Comparison of ENCODE assay signal across 8 cellular contexts in genomic region chr19:39792999-39793546, GRCh38. TPM values are rescaled to one million over a fixed set of nuclear protein-coding genes. Genes with fewer than 3 reads are reported as not detected.
DNase-seq lines count a peak whose midpoint lies in the region; ATAC-seq and TF ChIP-seq lines count a peak whose summit lies in the region.

No MANE protein-coding gene starts in this region.

- H3K27me3 Mint-ChIP-seq in Caco-2 (ENCODE audit: insufficient read depth, unreplicated experiment): peaks cover 23% of the 10 kb centered on the region
- H3K27me3 Mint-ChIP-seq in T-helper 2 cell treated with Interferon-gamma antibody and Interleukin-4, amounts not matched to agents 5 μg/mL and 100 μg/mL, for 36 hours (ENCODE audit: low read depth): peaks cover 15% of the 10 kb centered on the region

- H3K4me1 ChIP-seq in Caco-2 (no peaks in the 10 kb centered on the region), HAP-1 (no peaks in the 10 kb centered on the region), right cardiac atrium (ENCODE audit: control insufficient read depth, insufficient read depth, low read length) (no peaks in the 10 kb centered on the region)

- no peaks in the 10 kb centered on the region for H3K4me1 Mint-ChIP-seq in Caco-2 (ENCODE audit: low read depth, unreplicated experiment)
- peaks cover 10% of the 10 kb centered on the region for H3K4me1 Mint-ChIP-seq in T-helper 2 cell treated with Interferon-gamma antibody and Interleukin-4, amounts not matched to agents 5 μg/mL and 100 μg/mL, for 36 hours (ENCODE audit: low read depth)

- H3K9me3 Mint-ChIP-seq in Caco-2 (ENCODE audit: unreplicated experiment): peaks cover 7% of the 10 kb centered on the region
- H3K9me3 Mint-ChIP-seq in T-helper 2 cell treated with Interferon-gamma antibody and Interleukin-4, amounts not matched to agents 5 μg/mL and 100 μg/mL, for 36 hours: peaks cover 8% of the 10 kb centered on the region

- intact Hi-C loops in Caco-2 (cut with micrococcal nuclease; ENCODE audit: unreplicated experiment): loop anchor here (1.0 kb wide), 2 partner anchors 51 to 178 kb away; partner anchors contain the start of gene PSMC4
- intact Hi-C loops in right cardiac atrium (cut with DNase I): loop anchor here in 2 of 4 donors (5.0 kb wide), 1 partner anchor 49 kb away; no protein-coding TSS in a partner anchor

- CTCF ChIA-PET in Caco-2 (lab: Charles Lee): interaction anchor here (0.6 to 1.8 kb wide), 10 partner anchors 11 to 477 kb away, joined by 3 to 24 read pairs (median 4); partner anchors contain the start of genes FBL and PSMC4

- H3K9me3 ChIP-seq in Caco-2 (peaks cover 7% of the 10 kb centered on the region), HAP-1 (peaks cover 2% of the 10 kb centered on the region; the same call in 1 of the 2 replicates), right cardiac atrium (ENCODE audit: control insufficient read depth, low read length) (no peaks in the 10 kb centered on the region)

- DNase-seq in Caco-2 (peak; percentile 57 to 77), HAP-1 (ENCODE audit: low spot score in 2 of 2) (peak; percentile 55 to 83), NCI-H146 treated with DMSO at 0.1 percent for 48 hours (lab: John Stamatoyannopoulos, UW; ENCODE audit: unreplicated experiment) (peak; percentile 83), anterior cingulate cortex (lab: John Stamatoyannopoulos, UW) (peak in 50 of 58 donors; percentile 6 to 76 (median 42)), right cardiac atrium (peak; percentile 76 to 90 (median 87)), pulmonary artery endothelial cell (ENCODE audit: low read depth, low spot score) (peak; percentile 22), ureter (ENCODE audit: low spot score) (peak; percentile 62)
- peak; percentile 70 for DNase-seq in T-helper 2 cell treated with Interferon-gamma antibody and Interleukin-4, amounts not matched to agents 5 μg/mL and 100 μg/mL, for 36 hours (ENCODE audit: low spot score)

- no peak overlapping the region for H3K27ac Mint-ChIP-seq in Caco-2 (ENCODE audit: unreplicated experiment)
- no peak overlapping the region for H3K27ac Mint-ChIP-seq in T-helper 2 cell treated with Interferon-gamma antibody and Interleukin-4, amounts not matched to agents 5 μg/mL and 100 μg/mL, for 36 hours

- no peaks in the 10 kb centered on the region for H3K36me3 Mint-ChIP-seq in Caco-2 (ENCODE audit: insufficient read depth, unreplicated experiment)
- H3K36me3 Mint-ChIP-seq in T-helper 2 cell treated with Interferon-gamma antibody and Interleukin-4, amounts not matched to agents 5 μg/mL and 100 μg/mL, for 36 hours (ENCODE audit: low read depth): no peaks in the 10 kb centered on the region

- peak overlapping the region; percentile 23 for H3K4me3 ChIP-seq in Caco-2 (ENCODE audit: low read depth, low read length)
- peak overlapping the region; percentile 29 for H3K4me3 ChIP-seq in HAP-1
- peak overlapping the region; percentile 40 for H3K4me3 ChIP-seq in right cardiac atrium (ENCODE audit: low read length)

- H3K36me3 ChIP-seq in Caco-2 (ENCODE audit: control insufficient read depth, insufficient read depth, low read length) (no peaks in the 10 kb centered on the region), HAP-1 (replicated peaks) (no peaks in the 10 kb centered on the region)

- TF ChIP-seq CTCF in Caco-2 (IDR thresholded peaks at IDR 0.05; ENCODE audit: insufficient read depth in 1 of 2, low read depth in 1 of 2, low read length in 1 of 2, severe bottlenecking in 1 of 2, unreplicated experiment in 1 of 2): peak; percentile 85 to 90

- under 1% methylated on average over 17 of the region's 17 CpGs for WGBS in right cardiac atrium

- BruUV-seq in Caco-2 (replicated peaks; lab: Mats Ljungman, UMichigan): no TSS peak

- in situ Hi-C loops in HAP-1 (cut with MboI; ENCODE audit: low sequenced_read_pairs): no loop called here

- peak overlapping the region; percentile 35 for H3K4me3 Mint-ChIP-seq in Caco-2 (ENCODE audit: unreplicated experiment)
- peak overlapping the region; percentile 84 for H3K4me3 Mint-ChIP-seq in T-helper 2 cell treated with Interferon-gamma antibody and Interleukin-4, amounts not matched to agents 5 μg/mL and 100 μg/mL, for 36 hours

- POLR2A ChIA-PET in Caco-2 (lab: Charles Lee): no interaction called here

- no peak overlapping the region for H3K27ac ChIP-seq in right cardiac atrium (ENCODE audit: low read length)

- no peaks in the 10 kb centered on the region for H3K27me3 ChIP-seq in Caco-2 (replicated peaks; ENCODE audit: control insufficient read depth, insufficient read depth, low read length)
- H3K27me3 ChIP-seq in HAP-1 (ENCODE audit: low read depth): peaks cover 20% of the 10 kb centered on the region; the same call in 1 of the 2 replicates
- H3K27me3 ChIP-seq in right cardiac atrium (ENCODE audit: control insufficient read depth, insufficient read depth): no peaks in the 10 kb centered on the region

- peak; percentile 96 to 99 for ATAC-seq in right cardiac atrium

RNA-seq across cellular contexts. Expression of gene LEUTX, which starts 14.4 kb away (rescaled TPM):
- total RNA-seq in Caco-2 (2022): not detected in 2 replicates
- not detected for total RNA-seq in right cardiac atrium
- not detected for polyA plus RNA-seq in right cardiac atrium
- not detected in 2 replicates for total RNA-seq in pulmonary artery endothelial cell
- total RNA-seq in ureter: not detected

RNA-seq across cellular contexts. Expression of gene DYRK1B, which starts 40.9 kb away (rescaled TPM):
- total RNA-seq in Caco-2 (2022) (4.8 and 5.4 TPM in 2 replicates), right cardiac atrium (10 to 100 TPM in 3 of 4 donors, 1 to 10 TPM in 1; 7.7 to 17.6 (median 14.8) TPM), pulmonary artery endothelial cell (9.2 and 12.4 TPM in 2 replicates), ureter (19.7 TPM)
- polyA plus RNA-seq in right cardiac atrium: 14.7 TPM

RNA-seq across cellular contexts. Expression of gene FBL, which starts 53.1 kb away (rescaled TPM):
- 374 and 411 TPM in 2 replicates for total RNA-seq in Caco-2 (2022)
- 10 to 100 TPM; 68.6 to 83.7 (median 80.9) TPM for total RNA-seq in right cardiac atrium
- 63.6 TPM for polyA plus RNA-seq in right cardiac atrium
- total RNA-seq in pulmonary artery endothelial cell: 278 and 378 TPM in 2 replicates
- total RNA-seq in ureter: 311 TPM

RNA-seq across cellular contexts. Expression of gene CLC, which starts 55.2 kb away (rescaled TPM):
- total RNA-seq in Caco-2 (2022): not detected in 2 replicates
- not detected for total RNA-seq in right cardiac atrium
- not detected for polyA plus RNA-seq in right cardiac atrium
- total RNA-seq in pulmonary artery endothelial cell: not detected in 2 replicates
- not detected for total RNA-seq in ureter

Comparison
In these comparisons a context has a peak if more than half of its experiments do, and no peak if none do; other contexts are left out.
1. DNase-seq: peak in every context shown above with its lines; median percentile 87 in right cardiac atrium; 83 in NCI-H146 treated with DMSO at 0.1 percent for 48 hours; 70 in T-helper 2 cell treated with Interferon-gamma antibody and Interleukin-4, amounts not matched to agents 5 μg/mL and 100 μg/mL, for 36 hours; 69 in HAP-1; 67 in Caco-2; 62 in ureter; 42 in anterior cingulate cortex; 22 in pulmonary artery endothelial cell.